In the genomic region with DNA sequence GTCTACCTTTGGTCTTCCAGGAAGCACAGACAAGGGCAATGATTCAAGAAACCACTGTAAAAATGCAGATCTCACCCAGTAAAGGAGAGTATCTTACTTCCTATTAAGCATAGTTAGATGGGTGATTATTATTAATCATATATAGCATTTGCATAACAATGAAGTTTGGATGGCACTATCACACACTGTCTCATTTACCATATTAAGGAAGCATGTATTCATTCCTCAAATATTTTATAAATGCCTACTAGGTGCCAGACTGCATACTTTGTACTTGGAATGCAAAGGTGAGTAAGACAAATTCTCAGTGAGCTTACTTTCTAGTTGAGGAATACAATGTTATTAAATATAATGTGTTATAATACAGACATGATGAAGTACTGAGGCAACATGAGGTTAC, we compare ENCODE assay signal across 30 cellular contexts.
"Had no signal": no experiment of that assay in that cellular context is flagged by ENCODE, and none has a peak within 500 bp of the region (broad histone marks: within the 10 kb centered on the region; RNA-seq: fewer than 3 reads in every experiment).

No MANE protein-coding gene starts in this region.

- H3K27me3 Mint-ChIP-seq: type B pancreatic cell had no signal

- H3K36me3 ChIP-seq: adrenal gland, ascending aorta, brain microvascular endothelial cell, heart right ventricle, neutrophil, ovary, prostate gland, right atrium auricular region, spleen, thoracic aorta, vagina had no signal

- H3K4me1 Mint-ChIP-seq: activated T-helper 17 cell treated with anti-CD3 and anti-CD28 coated beads, Interleukin-2, amount 50 U/mL, for 72 hours; central memory CD8-positive, alpha-beta T cell; naive thymus-derived CD8-positive, alpha-beta T cell had no signal

- H3K9me3 Mint-ChIP-seq: activated T-cell treated with anti-CD3 and anti-CD28 coated beads, Interleukin-2, amount 50 U/mL, for 24 hours; activated T-helper 17 cell treated with anti-CD3 and anti-CD28 coated beads, Interleukin-2, amount 50 U/mL, for 72 hours; central memory CD8-positive, alpha-beta T cell; mesothelial cell of epicardium; naive thymus-derived CD8-positive, alpha-beta T cell; type B pancreatic cell; WTC11 had no signal

- FAIRE-seq: colon had no signal

- H3K36me3 Mint-ChIP-seq: activated naive CD8-positive, alpha-beta T cell; mesothelial cell of epicardium; naive thymus-derived CD8-positive, alpha-beta T cell; type B pancreatic cell; WTC11 had no signal

- H3K4me3 Mint-ChIP-seq: activated naive CD8-positive, alpha-beta T cell; activated T-cell treated with anti-CD3 and anti-CD28 coated beads, Interleukin-2, amount 50 U/mL, for 24 hours; activated T-helper 17 cell treated with anti-CD3 and anti-CD28 coated beads, Interleukin-2, amount 50 U/mL, for 72 hours; central memory CD8-positive, alpha-beta T cell; mesothelial cell of epicardium; naive thymus-derived CD8-positive, alpha-beta T cell; type B pancreatic cell; WTC11 had no signal

- H3K27ac ChIP-seq: adrenal gland, ascending aorta, brain microvascular endothelial cell, heart right ventricle, neutrophil, ovary, prostate gland, right atrium auricular region, spleen, thoracic aorta, vagina had no signal

- H3K27me3 ChIP-seq: adrenal gland, ascending aorta, brain microvascular endothelial cell, neutrophil, ovary, spleen, vagina had no signal

- H3K4me1 ChIP-seq: adrenal gland, ascending aorta, heart right ventricle, prostate gland, right atrium auricular region, spleen, vagina had no signal

- ATAC-seq: activated T-helper 17 cell treated with anti-CD3 and anti-CD28 coated beads, Interleukin-2, amount 50 U/mL, for 72 hours; heart right ventricle; left lobe of liver; naive thymus-derived CD8-positive, alpha-beta T cell; WTC11 had no signal

- H3K4me3 ChIP-seq: adrenal gland, ascending aorta, heart right ventricle, lung, ovary, prostate gland, right atrium auricular region, spleen, thoracic aorta, vagina had no signal

- DNase-seq: activated CD4-positive, alpha-beta T cell treated with anti-CD3 and anti-CD28 coated beads, Interleukin-2, amount 50 U/mL, for 4 hours; activated CD8-positive, alpha-beta memory T cell treated with anti-CD3 and anti-CD28 coated beads for 24 hours; activated CD8-positive, alpha-beta memory T cell treated with anti-CD3 and anti-CD28 coated beads, Interleukin-2, amount 50 U/mL, for 4 hours; activated T-cell treated with anti-CD3 and anti-CD28 coated beads, Interleukin-2, amount 50 U/mL, for 24 hours; adrenal gland; brain microvascular endothelial cell; effector memory CD4-positive, alpha-beta T cell; heart right ventricle; islet precursor cell; naive thymus-derived CD8-positive, alpha-beta T cell; ovary; spleen; stimulated activated CD4-positive, alpha-beta T cell treated with anti-CD3 and anti-CD28 coated beads, Interleukin-4, amount 100 ng/mL, for 1 hour; stimulated activated naive CD4-positive, alpha-beta T cell; T-helper 9 cell had no signal

- H3K9me3 ChIP-seq: adrenal gland, ascending aorta, heart right ventricle, neutrophil, ovary, prostate gland, right atrium auricular region, spleen, thoracic aorta, vagina had no signal

- H3K27ac Mint-ChIP-seq: activated naive CD8-positive, alpha-beta T cell; activated T-cell treated with anti-CD3 and anti-CD28 coated beads, Interleukin-2, amount 50 U/mL, for 24 hours; activated T-helper 17 cell treated with anti-CD3 and anti-CD28 coated beads, Interleukin-2, amount 50 U/mL, for 72 hours; naive thymus-derived CD8-positive, alpha-beta T cell; type B pancreatic cell; WTC11 had no signal
